ENCODE assay signal across 1 cellular context in the genomic region with DNA sequence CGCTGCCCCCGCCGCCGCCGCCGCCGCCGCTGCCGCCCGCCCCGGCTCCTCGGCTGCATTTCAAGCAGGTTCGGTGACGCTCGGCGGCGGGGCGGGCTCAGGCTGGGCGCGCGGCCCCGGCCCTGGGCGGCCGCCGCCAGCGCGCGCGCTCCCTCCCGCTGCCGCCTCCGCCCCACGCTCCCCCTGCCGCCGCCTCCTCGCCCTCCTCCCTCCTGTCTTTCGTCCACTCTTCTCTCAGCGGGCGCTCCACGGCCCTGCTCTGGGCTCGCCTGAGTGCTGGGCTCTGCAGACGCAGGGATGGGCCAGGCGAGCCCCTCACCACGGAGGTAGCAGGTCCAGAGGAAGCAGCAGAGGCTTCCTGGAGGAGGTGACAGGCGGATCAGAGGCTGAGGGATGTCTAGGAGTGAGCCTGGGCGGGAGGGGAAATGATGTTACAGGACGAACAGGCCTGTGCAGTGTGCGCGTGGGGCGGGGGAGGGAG.
TF ChIP-seq lines count a peak whose summit lies in the region.

A gene (minus strand): TSS at position 62 of the 481 bp plus-strand sequence. CDS start 158 bp downstream, outside the sequence.

TF ChIP-seq in GM23338, 12 proteins besides CTCF, POLR2A, EP300 and RAD21 (continued from another document):
- TF ChIP-seq, protein P1, sequence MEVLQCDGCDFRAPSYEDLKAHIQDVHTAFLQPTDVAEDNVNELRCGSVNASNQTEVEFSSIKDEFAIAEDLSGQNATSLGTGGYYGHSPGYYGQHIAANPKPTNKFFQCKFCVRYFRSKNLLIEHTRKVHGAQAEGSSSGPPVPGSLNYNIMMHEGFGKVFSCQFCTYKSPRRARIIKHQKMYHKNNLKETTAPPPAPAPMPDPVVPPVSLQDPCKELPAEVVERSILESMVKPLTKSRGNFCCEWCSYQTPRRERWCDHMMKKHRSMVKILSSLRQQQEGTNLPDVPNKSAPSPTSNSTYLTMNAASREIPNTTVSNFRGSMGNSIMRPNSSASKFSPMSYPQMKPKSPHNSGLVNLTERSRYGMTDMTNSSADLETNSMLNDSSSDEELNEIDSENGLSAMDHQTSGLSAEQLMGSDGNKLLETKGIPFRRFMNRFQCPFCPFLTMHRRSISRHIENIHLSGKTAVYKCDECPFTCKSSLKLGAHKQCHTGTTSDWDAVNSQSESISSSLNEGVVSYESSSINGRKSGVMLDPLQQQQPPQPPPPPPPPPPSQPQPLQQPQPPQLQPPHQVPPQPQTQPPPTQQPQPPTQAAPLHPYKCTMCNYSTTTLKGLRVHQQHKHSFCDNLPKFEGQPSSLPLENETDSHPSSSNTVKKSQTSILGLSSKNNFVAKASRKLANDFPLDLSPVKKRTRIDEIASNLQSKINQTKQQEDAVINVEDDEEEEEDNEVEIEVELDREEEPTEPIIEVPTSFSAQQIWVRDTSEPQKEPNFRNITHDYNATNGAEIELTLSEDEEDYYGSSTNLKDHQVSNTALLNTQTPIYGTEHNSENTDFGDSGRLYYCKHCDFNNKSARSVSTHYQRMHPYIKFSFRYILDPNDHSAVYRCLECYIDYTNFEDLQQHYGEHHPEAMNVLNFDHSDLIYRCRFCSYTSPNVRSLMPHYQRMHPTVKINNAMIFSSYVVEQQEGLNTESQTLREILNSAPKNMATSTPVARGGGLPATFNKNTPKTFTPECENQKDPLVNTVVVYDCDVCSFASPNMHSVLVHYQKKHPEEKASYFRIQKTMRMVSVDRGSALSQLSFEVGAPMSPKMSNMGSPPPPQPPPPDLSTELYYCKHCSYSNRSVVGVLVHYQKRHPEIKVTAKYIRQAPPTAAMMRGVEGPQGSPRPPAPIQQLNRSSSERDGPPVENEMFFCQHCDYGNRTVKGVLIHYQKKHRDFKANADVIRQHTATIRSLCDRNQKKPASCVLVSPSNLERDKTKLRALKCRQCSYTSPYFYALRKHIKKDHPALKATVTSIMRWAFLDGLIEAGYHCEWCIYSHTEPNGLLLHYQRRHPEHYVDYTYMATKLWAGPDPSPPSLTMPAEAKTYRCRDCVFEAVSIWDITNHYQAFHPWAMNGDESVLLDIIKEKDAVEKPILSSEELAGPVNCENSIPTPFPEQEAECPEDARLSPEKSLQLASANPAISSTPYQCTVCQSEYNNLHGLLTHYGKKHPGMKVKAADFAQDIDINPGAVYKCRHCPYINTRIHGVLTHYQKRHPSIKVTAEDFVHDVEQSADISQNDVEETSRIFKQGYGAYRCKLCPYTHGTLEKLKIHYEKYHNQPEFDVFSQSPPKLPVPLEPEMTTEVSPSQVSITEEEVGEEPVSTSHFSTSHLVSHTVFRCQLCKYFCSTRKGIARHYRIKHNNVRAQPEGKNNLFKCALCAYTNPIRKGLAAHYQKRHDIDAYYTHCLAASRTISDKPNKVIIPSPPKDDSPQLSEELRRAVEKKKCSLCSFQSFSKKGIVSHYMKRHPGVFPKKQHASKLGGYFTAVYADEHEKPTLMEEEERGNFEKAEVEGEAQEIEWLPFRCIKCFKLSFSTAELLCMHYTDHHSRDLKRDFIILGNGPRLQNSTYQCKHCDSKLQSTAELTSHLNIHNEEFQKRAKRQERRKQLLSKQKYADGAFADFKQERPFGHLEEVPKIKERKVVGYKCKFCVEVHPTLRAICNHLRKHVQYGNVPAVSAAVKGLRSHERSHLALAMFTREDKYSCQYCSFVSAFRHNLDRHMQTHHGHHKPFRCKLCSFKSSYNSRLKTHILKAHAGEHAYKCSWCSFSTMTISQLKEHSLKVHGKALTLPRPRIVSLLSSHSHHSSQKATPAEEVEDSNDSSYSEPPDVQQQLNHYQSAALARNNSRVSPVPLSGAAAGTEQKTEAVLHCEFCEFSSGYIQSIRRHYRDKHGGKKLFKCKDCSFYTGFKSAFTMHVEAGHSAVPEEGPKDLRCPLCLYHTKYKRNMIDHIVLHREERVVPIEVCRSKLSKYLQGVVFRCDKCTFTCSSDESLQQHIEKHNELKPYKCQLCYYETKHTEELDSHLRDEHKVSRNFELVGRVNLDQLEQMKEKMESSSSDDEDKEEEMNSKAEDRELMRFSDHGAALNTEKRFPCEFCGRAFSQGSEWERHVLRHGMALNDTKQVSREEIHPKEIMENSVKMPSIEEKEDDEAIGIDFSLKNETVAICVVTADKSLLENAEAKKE (CRISPR knock-in tag; IDR thresholded peaks at IDR 0.05) = no peak
- TF ChIP-seq EZH2 (IDR thresholded peaks at IDR 0.05; ENCODE audit: low read depth, unreplicated experiment) (no peak), NANOG (IDR thresholded peaks at IDR 0.05; ENCODE audit: borderline replicate concordance) (no peak)
